Comparison of ENCODE assay signal across 15 cellular contexts in genomic region chr7:142809671-142810070, GRCh38. TPM values are rescaled to one million over a fixed set of nuclear protein-coding genes. Genes with fewer than 3 reads are reported as not detected.
A peak's percentile ranks its signal among the peaks of the same experiment; 100 is the strongest.
DNase-seq lines count a peak whose midpoint lies in the region; TF ChIP-seq lines count a peak whose summit lies in the region.
"Had no signal": no experiment of that assay in that cellular context is flagged by ENCODE, and none has a peak within 500 bp of the region (broad histone marks: within the 10 kb centered on the region; RNA-seq: fewer than 3 reads in every experiment).

No MANE protein-coding gene starts in this region.

- no peaks in the 10 kb centered on the region for H3K27me3 ChIP-seq in SU-DHL-6 (ENCODE audit: low read length)
- no peaks in the 10 kb centered on the region for H3K27me3 ChIP-seq in brain microvascular endothelial cell (replicated peaks)
- H3K27me3 ChIP-seq in transverse colon = peaks cover 11% of the 10 kb centered on the region
- H3K27me3 ChIP-seq: gastrocnemius medialis had no signal

- H3K4me2 ChIP-seq in SU-DHL-6 (ENCODE audit: low read depth, low read length, poor library complexity, severe bottlenecking) = peak overlapping the region; percentile 75

- H4K20me1 ChIP-seq in SU-DHL-6 (ENCODE audit: low read depth, low read length) = no peaks in the 10 kb centered on the region

- peak overlapping the region; percentile 100 for H3K27ac Mint-ChIP-seq in activated naive CD4-positive, alpha-beta T cell treated with anti-CD3 and anti-CD28 coated beads, Interleukin-2, amount 10 ng/mL, durations not matched to agents 7 days and 5 days

- H3K4me3 Mint-ChIP-seq in activated naive CD4-positive, alpha-beta T cell treated with anti-CD3 and anti-CD28 coated beads, Interleukin-2, amount 10 ng/mL, durations not matched to agents 7 days and 5 days = peak overlapping the region; percentile 69

- H3K9me3 Mint-ChIP-seq in activated naive CD4-positive, alpha-beta T cell treated with anti-CD3 and anti-CD28 coated beads, Interleukin-2, amount 10 ng/mL, durations not matched to agents 7 days and 5 days = no peaks in the 10 kb centered on the region

- no peak for TF ChIP-seq POLR2A in transverse colon (IDR thresholded peaks at IDR 0.05)

- in situ Hi-C loops in brain microvascular endothelial cell (cut with HindIII; ENCODE audit: low pct_ligation_motif_present, low sequenced_read_pairs) = no loop called here
- in situ Hi-C loops in transverse colon (cut with MboI; ENCODE audit: low pct_ligation_motif_present in 1 of 4, low pct_unique_long_range_greater_than_20kb in 1 of 4, low sequenced_read_pairs in 3 of 4) = no loop called here

- H3K9me3 ChIP-seq in SU-DHL-6 (ENCODE audit: insufficient read depth, low read length) (no peaks in the 10 kb centered on the region), transverse colon (no peaks in the 10 kb centered on the region)
- H3K9me3 ChIP-seq: gastrocnemius medialis had no signal

- no peak for TF ChIP-seq CTCF in SU-DHL-6 (IDR thresholded peaks at IDR 0.05; ENCODE audit: insufficient read depth, low read length, poor library complexity, severe bottlenecking)
- TF ChIP-seq CTCF in brain microvascular endothelial cell (IDR thresholded peaks at IDR 0.05; ENCODE audit: low read depth, low read length, missing control alignments) = no peak
- no peak for TF ChIP-seq CTCF in transverse colon (IDR thresholded peaks at IDR 0.05)

- H3K27ac ChIP-seq in SU-DHL-6 (ENCODE audit: low read depth, low read length) = peak overlapping the region; percentile 94
- H3K27ac ChIP-seq in brain microvascular endothelial cell = peak overlapping the region; percentile 92
- H3K27ac ChIP-seq in transverse colon = peak overlapping the region; percentile 0 to 41 (median 32)
- H3K27ac ChIP-seq: gastrocnemius medialis had no signal

- no peaks in the 10 kb centered on the region for H3K27me3 Mint-ChIP-seq in activated naive CD4-positive, alpha-beta T cell treated with anti-CD3 and anti-CD28 coated beads, Interleukin-2, amount 10 ng/mL, durations not matched to agents 7 days and 5 days

- peaks cover 13% of the 10 kb centered on the region for H3K36me3 Mint-ChIP-seq in activated naive CD4-positive, alpha-beta T cell treated with anti-CD3 and anti-CD28 coated beads, Interleukin-2, amount 10 ng/mL, durations not matched to agents 7 days and 5 days

- no peaks in the 10 kb centered on the region for H3K79me2 ChIP-seq in SU-DHL-6 (ENCODE audit: insufficient read depth, low read length)

- H2AFZ ChIP-seq in SU-DHL-6 (ENCODE audit: low read depth, low read length, severe bottlenecking) = no peak overlapping the region

- CTCF ChIA-PET in activated naive CD4-positive, alpha-beta T cell treated with anti-CD3 and anti-CD28 coated beads, Interleukin-2, amount 10 ng/mL, durations not matched to agents 7 days and 5 days (lab: Charles Lee) = interaction anchor here (1.0 to 10.3 kb wide), 18 partner anchors 18 to 506 kb away, joined by 3 to 346 read pairs (median 5); no protein-coding TSS in a partner anchor

- no peak for DNase-seq in activated naive CD4-positive, alpha-beta T cell treated with anti-CD3 and anti-CD28 coated beads, Interleukin-2, amount 10 ng/mL, durations not matched to agents 7 days and 5 days
- DNase-seq in activated naive CD4-positive, alpha-beta T cell treated with Interleukin-2 at 50 U/mL for 16 hours = no peak
- no peak for DNase-seq in brain microvascular endothelial cell
- DNase-seq in transverse colon = no peak
- no peak for DNase-seq in cerebellar nuclear complex (lab: John Stamatoyannopoulos, UW)
- DNase-seq in GOT3 (lab: John Stamatoyannopoulos, UW) = no peak
- DNase-seq in midbrain (lab: John Stamatoyannopoulos, UW) = no peak
- DNase-seq: activated CD4-positive, CD25-positive, alpha-beta regulatory T cell treated with anti-CD3 and anti-CD28 coated beads, Interleukin-2, amount 50 U/mL, for 72 hours; gastrocnemius medialis; NCI-H1092; NCI-H446 treated with DMSO at 0.1 percent for 48 hours; Right ventricle myocardium superior had no signal

- peak overlapping the region; percentile 56 for H3K9ac ChIP-seq in SU-DHL-6 (ENCODE audit: low read length)

- intact Hi-C loops in transverse colon (cut with DNase I; ENCODE audit: low total_unique reads) = loop anchor here (10.0 kb wide), 1 partner anchor 1045 kb away; no protein-coding TSS in a partner anchor

- 78 to 82% methylated on average over 2 of the region's 2 CpGs for WGBS in transverse colon (ENCODE audit: low coverage in 1 of 2), 2 donors

- H3K36me3 ChIP-seq in SU-DHL-6 (ENCODE audit: low read length) (no peaks in the 10 kb centered on the region), brain microvascular endothelial cell (replicated peaks) (no peaks in the 10 kb centered on the region), transverse colon (no peaks in the 10 kb centered on the region)
- H3K36me3 ChIP-seq: gastrocnemius medialis had no signal

- no peaks in the 10 kb centered on the region for H3K4me1 ChIP-seq in transverse colon
- H3K4me1 ChIP-seq: gastrocnemius medialis had no signal

- no peak for TF ChIP-seq EP300 in transverse colon (IDR thresholded peaks at IDR 0.05; ENCODE audit: low read depth)

- peak overlapping the region; percentile 25 for H3K4me3 ChIP-seq in SU-DHL-6 (ENCODE audit: insufficient read depth, low read length, poor library complexity, severe bottlenecking)
- H3K4me3 ChIP-seq in brain microvascular endothelial cell (ENCODE audit: low read depth, low read length) = no peak overlapping the region
- H3K4me3 ChIP-seq in transverse colon = no peak overlapping the region
- H3K4me3 ChIP-seq: gastrocnemius medialis had no signal

- peaks cover 95% of the 10 kb centered on the region for H3K4me1 Mint-ChIP-seq in activated naive CD4-positive, alpha-beta T cell treated with anti-CD3 and anti-CD28 coated beads, Interleukin-2, amount 10 ng/mL, durations not matched to agents 7 days and 5 days

- peaks cover 27% of the 10 kb centered on the region for H3F3A ChIP-seq in SU-DHL-6 (ENCODE audit: insufficient read depth)

- H3K9me2 ChIP-seq in SU-DHL-6 (replicated peaks; ENCODE audit: insufficient read depth, low read length) = no peaks in the 10 kb centered on the region

RNA-seq across cellular contexts. Expression of gene PRSS2, which starts 38.9 kb away (rescaled TPM):
- total RNA-seq in transverse colon = not detected
- total RNA-seq: gastrocnemius medialis, kidney epithelial cell, Right ventricle myocardium superior, skeletal muscle tissue had no signal

RNA-seq across cellular contexts. Expression of gene EPHB6, which starts 45.2 kb away (rescaled TPM):
- 10 to 100 TPM in 1 of 4 donors, 1 to 10 TPM in 3; 2.9 to 10.2 (median 4.5) TPM for total RNA-seq in transverse colon

Comparison
In these comparisons a context has a peak if more than half of its experiments do, and no peak if none do; other contexts are left out.
1. H3K27ac ChIP-seq: peak in every context shown above with its lines; median percentile 94 in SU-DHL-6; 92 in brain microvascular endothelial cell; 32 in transverse colon.